In genomic region chr4:33104190-33104773, GRCh38 we compare ENCODE assay signal across 14 cellular contexts.
DNase-seq lines count a peak whose midpoint lies in the region; ATAC-seq and TF ChIP-seq lines count a peak whose summit lies in the region.
"Had no signal": no experiment of that assay in that cellular context is flagged by ENCODE, and none has a peak within 500 bp of the region (broad histone marks: within the 10 kb centered on the region; RNA-seq: fewer than 3 reads in every experiment).

No MANE protein-coding gene starts in this region.

- CTCF ChIA-PET in PC-9 (lab: Charles Lee) = no interaction called here

- H3K4me3 ChIP-seq in PC-9 (no peak overlapping the region), smooth muscle cell (no peak overlapping the region), heart right ventricle (no peak overlapping the region), BE2C (ENCODE audit: low read depth, low read length) (no peak overlapping the region)
- H3K4me3 ChIP-seq: gastrocnemius medialis, thoracic aorta had no signal

- TF ChIP-seq CTCF in PC-9 (conservative IDR thresholded peaks at IDR 0.05) (no peak), smooth muscle cell (IDR thresholded peaks at IDR 0.05; ENCODE audit: borderline replicate concordance, insufficient read depth, poor library complexity, severe bottlenecking) (no peak), heart right ventricle (IDR thresholded peaks at IDR 0.05) (no peak), BE2C (IDR thresholded peaks at IDR 0.05; ENCODE audit: low read depth, low read length) (no peak)

- ATAC-seq in HG02938 (IDR thresholded peaks at IDR 0.05; ENCODE audit: unreplicated experiment) (peak; percentile 67), HG03108 (IDR thresholded peaks at IDR 0.05; ENCODE audit: unreplicated experiment) (no peak), heart right ventricle (no peak)
- ATAC-seq: activated CD8-positive, alpha-beta T cell treated with anti-CD3 and anti-CD28 coated beads for 36 hours; activated naive CD4-positive, alpha-beta T cell treated with anti-CD3 and anti-CD28 coated beads, Interleukin-2, amount 50 U/mL, for 72 hours; gastrocnemius medialis had no signal

- H3K9me2 ChIP-seq in PC-9 (ENCODE audit: insufficient read depth) = no peaks in the 10 kb centered on the region

- no peaks in the 10 kb centered on the region for H3K36me3 ChIP-seq in PC-9 (ENCODE audit: low read depth)
- H3K36me3 ChIP-seq in smooth muscle cell (ENCODE audit: low read depth) = no peaks in the 10 kb centered on the region
- no peaks in the 10 kb centered on the region for H3K36me3 ChIP-seq in heart right ventricle
- H3K36me3 ChIP-seq in BE2C = no peaks in the 10 kb centered on the region
- H3K36me3 ChIP-seq: gastrocnemius medialis, thoracic aorta had no signal

- H3F3A ChIP-seq in PC-9 (ENCODE audit: insufficient read depth, low read depth) (no peaks in the 10 kb centered on the region), smooth muscle cell (ENCODE audit: low read depth) (no peaks in the 10 kb centered on the region)

- intact Hi-C loops in PC-9 (cut with micrococcal nuclease; ENCODE audit: unreplicated experiment) (no loop called here), heart right ventricle (cut with DNase I) (no loop called here)

- no peak overlapping the region for H3K27ac ChIP-seq in PC-9
- no peak overlapping the region for H3K27ac ChIP-seq in smooth muscle cell (ENCODE audit: low read depth)
- H3K27ac ChIP-seq in heart right ventricle = no peak overlapping the region
- H3K27ac ChIP-seq: gastrocnemius medialis, parathyroid adenoma, thoracic aorta had no signal

- H3K4me1 ChIP-seq in PC-9 (replicated peaks; ENCODE audit: insufficient read depth) (no peaks in the 10 kb centered on the region), smooth muscle cell (ENCODE audit: low read depth) (no peaks in the 10 kb centered on the region), heart right ventricle (no peaks in the 10 kb centered on the region), BE2C (no peaks in the 10 kb centered on the region)
- H3K4me1 ChIP-seq: gastrocnemius medialis, parathyroid adenoma had no signal

- no peak overlapping the region for H3K9ac ChIP-seq in smooth muscle cell (ENCODE audit: low read depth)
- H3K9ac ChIP-seq: parathyroid adenoma had no signal

- no peaks in the 10 kb centered on the region for H3K27me3 ChIP-seq in PC-9 (ENCODE audit: insufficient read depth, low read depth)
- H3K27me3 ChIP-seq in smooth muscle cell (ENCODE audit: low read depth) = no peaks in the 10 kb centered on the region
- no peaks in the 10 kb centered on the region for H3K27me3 ChIP-seq in heart right ventricle
- no peaks in the 10 kb centered on the region for H3K27me3 ChIP-seq in BE2C
- H3K27me3 ChIP-seq: gastrocnemius medialis had no signal

- H4K20me1 ChIP-seq in PC-9 (ENCODE audit: insufficient read depth) (no peaks in the 10 kb centered on the region), smooth muscle cell (ENCODE audit: low read depth) (no peaks in the 10 kb centered on the region)

- H3K9me3 ChIP-seq in PC-9 (ENCODE audit: insufficient read depth, low read depth) (no peaks in the 10 kb centered on the region), smooth muscle cell (replicated peaks; ENCODE audit: low read depth) (no peaks in the 10 kb centered on the region), heart right ventricle (peaks cover 0 to 13% (median 0%) of the 10 kb centered on the region in 11 donors), BE2C (no peaks in the 10 kb centered on the region)
- H3K9me3 ChIP-seq: gastrocnemius medialis, thoracic aorta had no signal

- POLR2A ChIA-PET in PC-9 (lab: Charles Lee; ENCODE audit: unreplicated experiment) = no interaction called here

- H3K79me2 ChIP-seq in PC-9 (ENCODE audit: low read depth) = no peaks in the 10 kb centered on the region
- no peaks in the 10 kb centered on the region for H3K79me2 ChIP-seq in smooth muscle cell (ENCODE audit: low read depth)
- H3K79me2 ChIP-seq: parathyroid adenoma had no signal

- H3K4me2 ChIP-seq in PC-9 (no peak overlapping the region), smooth muscle cell (peak overlapping the region; percentile 14)

- WGBS in smooth muscle cell (ENCODE audit: low lambda C conversion rate) = 67% methylated on average over 6 of the region's 6 CpGs
- 55 to 59% methylated on average over 6 of the region's 6 CpGs for WGBS in heart right ventricle, 2 donors

- BruUV-seq in PC-9 (replicated peaks; lab: Mats Ljungman, UMichigan) = no TSS peak

- H2AFZ ChIP-seq in PC-9 = 0 out of 2 replicates have a peak overlapping the region, but pooled peaks have one; percentile 45
- no peak overlapping the region for H2AFZ ChIP-seq in smooth muscle cell (ENCODE audit: low read depth)
- H2AFZ ChIP-seq: parathyroid adenoma had no signal

- DNase-seq in DMS53 (lab: John Stamatoyannopoulos, UW) (peak; percentile 27), DMS53 treated with DMSO at 0.1 percent for 48 hours (lab: John Stamatoyannopoulos, UW; ENCODE audit: unreplicated experiment) (no peak), PC-9 (no peak), smooth muscle cell (lab: John Stamatoyannopoulos, UW; ENCODE audit: unreplicated experiment) (no peak), heart right ventricle (no peak), BE2C (no peak)
- DNase-seq: activated CD8-positive, alpha-beta T cell treated with anti-CD3 and anti-CD28 coated beads for 36 hours; gastrocnemius medialis; NCI-H524 treated with DMSO at 0.1 percent for 48 hours had no signal
